ENCODE assay signal across 9 cellular contexts in the genomic region with DNA sequence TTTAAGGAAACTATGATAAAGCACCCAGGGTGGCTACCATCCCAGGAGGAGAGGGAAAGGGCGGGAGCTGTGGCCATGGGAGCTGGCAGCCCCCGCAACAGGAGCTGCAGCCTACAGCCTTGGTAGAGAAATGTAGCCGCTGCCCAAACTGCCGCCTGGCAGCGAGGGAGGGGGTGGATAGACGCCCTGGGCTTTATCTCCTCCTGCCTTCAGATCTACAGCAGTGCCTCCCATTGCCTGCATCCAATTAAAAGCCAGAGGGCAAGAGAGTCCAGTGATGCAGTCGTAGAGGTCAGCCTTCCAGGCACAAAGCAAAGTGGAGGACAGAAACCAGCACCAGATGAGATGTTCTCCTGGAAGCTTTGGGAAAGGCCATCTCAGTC. TPM values are rescaled to one million over a fixed set of nuclear protein-coding genes. Genes with fewer than 3 reads are reported as not detected.
DNase-seq lines count a peak whose midpoint lies in the region; ATAC-seq, FAIRE-seq and TF ChIP-seq lines count a peak whose summit lies in the region.
"Had no signal": no experiment of that assay in that cellular context is flagged by ENCODE, and none has a peak within 500 bp of the region (broad histone marks: within the 10 kb centered on the region; RNA-seq: fewer than 3 reads in every experiment).

No MANE protein-coding gene starts in this region.

- WGBS in body of pancreas, 2 donors, result 28 to 31% methylated on average over 3 to 7 of the region's 7 CpGs
- WGBS in upper lobe of left lung, 2 donors, result 43 to 45% methylated on average over 2 to 7 of the region's 7 CpGs

- H3K9me3 ChIP-seq in breast epithelium (no peaks in the 10 kb centered on the region), body of pancreas (no peaks in the 10 kb centered on the region), lower lobe of right lung (no peaks in the 10 kb centered on the region), upper lobe of left lung (no peaks in the 10 kb centered on the region)
- H3K9me3 ChIP-seq: BLaER1 treated with 17β-estradiol and CSF1 and Interleukin-3, amounts not matched to agents 10 nM and 100 nM had no signal

- H3K27ac ChIP-seq in breast epithelium (no peak overlapping the region), body of pancreas (no peak overlapping the region), lower lobe of right lung (no peak overlapping the region), upper lobe of left lung (no peak overlapping the region)
- H3K27ac ChIP-seq: BLaER1 treated with 17β-estradiol and CSF1 and Interleukin-3, amounts not matched to agents 10 nM and 100 nM had no signal

- peaks cover 10% of the 10 kb centered on the region for H3K4me1 Mint-ChIP-seq in MCF 10A (ENCODE audit: insufficient read depth, unreplicated experiment)

- no peaks in the 10 kb centered on the region for H3K36me3 Mint-ChIP-seq in MCF 10A (ENCODE audit: insufficient read depth, unreplicated experiment)

- no peak overlapping the region for H3K4me3 Mint-ChIP-seq in MCF 10A (ENCODE audit: unreplicated experiment)

- DNase-seq in breast epithelium (ENCODE audit: low spot score in 2 of 2) (no peak), MCF 10A (ENCODE audit: unreplicated experiment) (no peak), body of pancreas (peak in 1 of 4 donors; percentile 11), lower lobe of right lung (no peak), upper lobe of left lung (no peak), AML-193 (lab: John Stamatoyannopoulos, UW) (no peak), HuH-7 (ENCODE audit: low spot score) (no peak), HTR-8/SVneo (ENCODE audit: insufficient read length, low spot score) (no peak)

- no peak for FAIRE-seq in HTR-8/SVneo (lab: Jason Lieb, UNC)

- H3K9me3 Mint-ChIP-seq in MCF 10A (ENCODE audit: unreplicated experiment), result no peaks in the 10 kb centered on the region

- H3K4me1 ChIP-seq in breast epithelium, result peaks cover 0 to 2% of the 10 kb centered on the region in 2 donors
- H3K4me1 ChIP-seq in body of pancreas, result peaks cover 18% of the 10 kb centered on the region
- peaks cover 20% of the 10 kb centered on the region for H3K4me1 ChIP-seq in lower lobe of right lung
- H3K4me1 ChIP-seq in upper lobe of left lung, result peaks cover 10 to 22% (median 21%) of the 10 kb centered on the region in 4 donors

- H3K36me3 ChIP-seq in breast epithelium (no peaks in the 10 kb centered on the region), body of pancreas (replicated peaks in 1 of 2; ENCODE audit: insufficient read depth in 1 of 2, low read depth in 2 of 2) (no peaks in the 10 kb centered on the region), lower lobe of right lung (no peaks in the 10 kb centered on the region), upper lobe of left lung (no peaks in the 10 kb centered on the region)
- H3K36me3 ChIP-seq: BLaER1 treated with 17β-estradiol and CSF1 and Interleukin-3, amounts not matched to agents 10 nM and 100 nM had no signal

- H3K27ac Mint-ChIP-seq in MCF 10A (ENCODE audit: low read depth, unreplicated experiment), result no peak overlapping the region

- ATAC-seq in body of pancreas, result peak; percentile 17
- ATAC-seq in lower lobe of right lung, result no peak
- ATAC-seq in upper lobe of left lung (ENCODE audit: low FRiP score in 2 of 2), result no peak

- BruUV-seq in MCF 10A (replicated peaks; lab: Mats Ljungman, UMichigan), result no TSS peak

- intact Hi-C loops in breast epithelium (cut with DNase I; ENCODE audit: low total_unique reads), result no loop called here
- intact Hi-C loops in MCF 10A (cut with micrococcal nuclease), result no loop called here
- intact Hi-C loops in body of pancreas (cut with DNase I), result loop anchor here (10.0 kb wide), 1 partner anchor 700 kb away; no protein-coding TSS in a partner anchor
- intact Hi-C loops in lower lobe of right lung (cut with DNase I), result no loop called here

- H3K4me3 ChIP-seq in breast epithelium, result peak overlapping the region; percentile 40 to 70 (median 56)
- no peak overlapping the region for H3K4me3 ChIP-seq in body of pancreas
- H3K4me3 ChIP-seq in lower lobe of right lung, result peak overlapping the region; percentile 51
- peak overlapping the region in 3 of 4 donors; percentile 43 to 53 (median 53) for H3K4me3 ChIP-seq in upper lobe of left lung

- TF ChIP-seq CTCF in breast epithelium (IDR thresholded peaks at IDR 0.05) (no peak), MCF 10A (IDR thresholded peaks at IDR 0.05; ENCODE audit: unreplicated experiment) (no peak), body of pancreas (IDR thresholded peaks at IDR 0.05) (no peak), lower lobe of right lung (IDR thresholded peaks at IDR 0.05) (no peak), upper lobe of left lung (IDR thresholded peaks at IDR 0.05) (no peak)

- H3K27me3 ChIP-seq in breast epithelium (no peaks in the 10 kb centered on the region), body of pancreas (no peaks in the 10 kb centered on the region), lower lobe of right lung (ENCODE audit: low read depth) (peaks cover 12% of the 10 kb centered on the region), upper lobe of left lung (no peaks in the 10 kb centered on the region)

- no peak for TF ChIP-seq EP300 in upper lobe of left lung (IDR thresholded peaks at IDR 0.05)

- CTCF ChIA-PET in MCF 10A (lab: Yijun Ruan, JAX), result interaction anchor here (0.5 kb wide), 1 partner anchor 401 kb away, joined by 3 read pairs; no protein-coding TSS in a partner anchor

- H3K27me3 Mint-ChIP-seq in MCF 10A (ENCODE audit: insufficient read depth, unreplicated experiment), result no peaks in the 10 kb centered on the region

- POLR2A ChIA-PET in MCF 10A (lab: Yijun Ruan, JAX), result no interaction called here

- TF ChIP-seq POLR2A in breast epithelium (IDR thresholded peaks at IDR 0.05) (no peak), body of pancreas (IDR thresholded peaks at IDR 0.05) (no peak), upper lobe of left lung (IDR thresholded peaks at IDR 0.05) (no peak)

RNA-seq across cellular contexts. Expression of a gene that starts 35.0 kb away (rescaled TPM):
- total RNA-seq in breast epithelium (10 to 100 TPM; 34.1 to 53.0 (median 36.0) TPM), MCF 10A (2022) (85.0 and 100 TPM in 2 replicates), body of pancreas (10 to 100 TPM; 20.8 to 27.0 TPM), lower lobe of right lung (83.3 TPM), upper lobe of left lung (10 to 100 TPM; 26.2 to 66.4 (median 55.5) TPM)

Comparison
In these comparisons a context has a peak if more than half of its experiments do, and no peak if none do; other contexts are left out.
1. H3K4me3 ChIP-seq: peak in breast epithelium (3 of 3), lower lobe of right lung (single experiment) and upper lobe of left lung (3 of 4); none in body of pancreas (0 of 2).